ENCODE assay signal across 8 cellular contexts in the genomic region with DNA sequence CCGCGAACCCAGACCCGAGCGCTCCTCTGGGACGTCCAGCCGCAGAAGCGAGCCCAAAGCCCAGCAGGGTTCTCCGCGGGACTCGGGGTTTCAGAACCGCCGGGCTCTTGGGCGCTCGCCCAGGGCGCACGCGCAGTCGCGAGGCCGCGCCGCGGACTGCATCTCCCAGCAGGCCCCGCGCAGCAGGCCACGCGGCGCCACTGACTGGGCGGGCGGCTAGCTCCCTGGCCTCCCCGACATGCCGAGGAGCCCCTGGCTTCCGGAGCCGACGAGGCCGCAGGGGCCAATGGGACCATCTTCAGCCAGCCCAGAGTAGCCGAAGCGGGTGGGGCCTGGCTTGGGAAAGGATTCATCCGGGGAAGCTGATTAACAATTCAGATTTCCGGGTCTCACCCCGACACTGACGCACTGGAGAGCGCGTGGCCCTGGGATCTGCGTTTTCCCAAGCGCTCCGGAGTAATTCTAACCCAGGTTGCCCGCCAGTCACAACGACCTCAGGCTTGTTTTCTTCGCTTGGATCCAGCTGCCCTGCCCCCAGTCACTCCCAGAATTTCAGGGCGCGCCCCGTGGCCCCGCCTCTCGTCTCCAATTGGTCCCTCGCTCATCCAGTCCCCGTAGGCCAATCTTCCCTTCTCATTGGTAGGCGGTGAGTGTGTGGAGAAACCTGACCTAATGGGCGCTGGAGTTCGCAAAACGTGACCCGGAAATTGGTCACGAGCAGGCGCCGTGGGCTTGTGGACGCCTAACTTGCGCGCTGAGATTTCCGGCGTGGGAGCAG. TPM values are rescaled to one million over a fixed set of nuclear protein-coding genes. Genes with fewer than 3 reads are reported as not detected.
DNase-seq lines count a peak whose midpoint lies in the region; ATAC-seq and TF ChIP-seq lines count a peak whose summit lies in the region.

Gene ZNF263, plus strand, starts transcription at position 745 of the 778 bp plus-strand sequence. CDS start 328 bp downstream, outside the sequence.

- peak; percentile 77 for ATAC-seq in HG02763 (IDR thresholded peaks at IDR 0.05; ENCODE audit: unreplicated experiment)
- peak; percentile 92 for ATAC-seq in activated naive CD8-positive, alpha-beta T cell treated with anti-CD3 and anti-CD28 coated beads, Interleukin-2, amount 50 U/mL, for 24 hours

- peaks cover 42% of the 10 kb centered on the region for H3K36me3 Mint-ChIP-seq in activated naive CD8-positive, alpha-beta T cell treated with anti-CD3 and anti-CD28 coated beads, Interleukin-2, amount 50 U/mL, for 24 hours (ENCODE audit: low read depth)

- H3K4me1 ChIP-seq in cardiac muscle cell (ENCODE audit: low read depth) (peaks cover 10% of the 10 kb centered on the region), parathyroid adenoma (peaks cover 8% of the 10 kb centered on the region), tibial nerve (peaks cover 0 to 29% (median 10%) of the 10 kb centered on the region in 4 donors)

- H3K9me3 Mint-ChIP-seq in activated naive CD8-positive, alpha-beta T cell treated with anti-CD3 and anti-CD28 coated beads, Interleukin-2, amount 50 U/mL, for 24 hours: peaks cover 20% of the 10 kb centered on the region

- no peaks in the 10 kb centered on the region for H3K27me3 ChIP-seq in cardiac muscle cell
- H3K27me3 ChIP-seq in parathyroid adenoma (ENCODE audit: control insufficient read depth, insufficient read depth, low read length): no peaks in the 10 kb centered on the region
- no peaks in the 10 kb centered on the region for H3K27me3 ChIP-seq in tibial nerve

- peak within 1 kb of the TSS; percentile 90 for H3K9ac ChIP-seq in parathyroid adenoma

- H3K4me3 ChIP-seq in GM12864 (ENCODE audit: low read depth, low read length) (peak within 1 kb of the TSS; percentile 95), cardiac muscle cell (peak within 1 kb of the TSS; percentile 90), parathyroid adenoma (ENCODE audit: low read depth, low read length) (peak within 1 kb of the TSS; percentile 92), tibial nerve (peak within 1 kb of the TSS; percentile 83 to 96 (median 90))

- peak within 1 kb of the TSS; percentile 98 for H3K4me2 ChIP-seq in parathyroid adenoma (ENCODE audit: low read length)

- H3K27me3 Mint-ChIP-seq in activated naive CD8-positive, alpha-beta T cell treated with anti-CD3 and anti-CD28 coated beads, Interleukin-2, amount 50 U/mL, for 24 hours: peaks cover 3% of the 10 kb centered on the region

- peaks cover 24% of the 10 kb centered on the region for H3K79me2 ChIP-seq in parathyroid adenoma

- peak within 1 kb of the TSS; percentile 94 for H3K4me3 Mint-ChIP-seq in activated naive CD8-positive, alpha-beta T cell treated with anti-CD3 and anti-CD28 coated beads, Interleukin-2, amount 50 U/mL, for 24 hours

- peak within 1 kb of the TSS; percentile 95 for H3K27ac Mint-ChIP-seq in activated naive CD8-positive, alpha-beta T cell treated with anti-CD3 and anti-CD28 coated beads, Interleukin-2, amount 50 U/mL, for 24 hours

- H3K36me3 ChIP-seq in cardiac muscle cell (no peaks in the 10 kb centered on the region), parathyroid adenoma (ENCODE audit: control insufficient read depth, insufficient read depth, low read length) (no peaks in the 10 kb centered on the region), tibial nerve (peaks cover 7 to 35% (median 10%) of the 10 kb centered on the region in 3 donors)

- DNase-seq in GM12864 (ENCODE audit: low read depth) (peak; percentile 96), NCI-H1417 treated with DMSO at 0.1 percent for 48 hours (lab: John Stamatoyannopoulos, UW) (peak; percentile 93), SW480 (ENCODE audit: low spot score) (peak; percentile 98), cardiac muscle cell (ENCODE audit: low read depth in 1 of 2, low spot score in 1 of 2) (peak; percentile 96 to 99), tibial nerve (ENCODE audit: low spot score in 2 of 2) (peak; percentile 93 to 94)
- peak; percentile 91 for DNase-seq in activated naive CD8-positive, alpha-beta T cell treated with anti-CD3 and anti-CD28 coated beads, Interleukin-2, amount 50 U/mL, for 24 hours

- TF ChIP-seq EP300 in tibial nerve (IDR thresholded peaks at IDR 0.05): peak; percentile 56 to 93

- H3K9me3 ChIP-seq in cardiac muscle cell (ENCODE audit: low read depth): no peaks in the 10 kb centered on the region
- H3K9me3 ChIP-seq in parathyroid adenoma (ENCODE audit: control insufficient read depth, low read length): no peaks in the 10 kb centered on the region
- peaks cover 0 to 30% (median 3%) of the 10 kb centered on the region in 4 donors for H3K9me3 ChIP-seq in tibial nerve

- WGBS in tibial nerve, 2 donors: 0 to 1% methylated on average over 35 to 61 of the region's 70 CpGs

- peak; percentile 30 to 76 for TF ChIP-seq POLR2A in tibial nerve (IDR thresholded peaks at IDR 0.05)

- H3K4me1 Mint-ChIP-seq in activated naive CD8-positive, alpha-beta T cell treated with anti-CD3 and anti-CD28 coated beads, Interleukin-2, amount 50 U/mL, for 24 hours: peaks cover 40% of the 10 kb centered on the region

- TF ChIP-seq CTCF in GM12864 (IDR thresholded peaks at IDR 0.05; ENCODE audit: low read depth, low read length, missing control alignments): no peak
- TF ChIP-seq CTCF in cardiac muscle cell (IDR thresholded peaks at IDR 0.05; ENCODE audit: low read depth, low read length): no peak
- no peak for TF ChIP-seq CTCF in parathyroid adenoma (IDR thresholded peaks at IDR 0.05)
- TF ChIP-seq CTCF in tibial nerve (IDR thresholded peaks at IDR 0.05): peak in 1 of 5 experiments; percentile 35

- H3K27ac ChIP-seq in cardiac muscle cell (peak within 1 kb of the TSS; percentile 98), parathyroid adenoma (peak within 1 kb of the TSS; percentile 98), tibial nerve (peak within 1 kb of the TSS; percentile 95 to 100 (median 99))

- H2AFZ ChIP-seq in parathyroid adenoma: peak within 1 kb of the TSS; percentile 97

RNA-seq across cellular contexts. Expression of gene ZNF263, which starts in this region (rescaled TPM):
- total RNA-seq in cardiac muscle cell (37.3 and 45.7 TPM in 2 replicates), tibial nerve (10 to 100 TPM; 37.3 to 66.0 (median 55.5) TPM)
- 18.8 and 29.5 TPM in 2 replicates for polyA plus RNA-seq in cardiac muscle cell

Comparison
In these comparisons a context has a peak if more than half of its experiments do, and no peak if none do; other contexts are left out.
1. Peak in every context shown above with its lines: DNase-seq, ATAC-seq, H3K4me3 ChIP-seq and H3K27ac ChIP-seq.